ENCODE assay signal across 19 cellular contexts in the genomic region with DNA sequence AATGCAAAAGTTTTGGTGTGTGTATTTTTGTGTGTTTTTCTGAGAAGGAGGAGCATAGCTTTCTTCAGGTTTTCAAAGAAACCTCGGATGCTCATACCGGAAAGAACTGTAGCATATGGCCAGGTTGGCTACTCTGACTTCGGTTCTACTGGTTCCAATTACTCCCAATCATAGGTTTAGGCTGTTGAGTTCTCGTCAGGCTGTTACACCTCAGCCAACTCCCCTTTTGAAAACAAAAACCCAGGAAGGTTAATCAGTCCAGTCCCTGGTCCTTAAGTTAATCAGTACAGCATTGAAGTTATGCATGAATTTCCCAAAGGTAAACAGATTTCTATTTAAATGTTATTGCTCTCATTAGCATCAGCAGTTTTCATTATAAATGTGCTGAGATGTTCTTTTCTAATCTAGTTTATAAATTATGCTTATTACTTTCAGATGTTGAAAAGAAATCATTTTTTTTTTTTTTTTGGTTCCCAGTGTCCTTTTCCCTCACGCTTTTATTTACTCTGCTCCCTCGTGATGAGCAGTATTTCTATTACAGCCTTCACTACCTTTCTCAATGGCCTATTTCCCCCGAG.
"Had no signal": no experiment of that assay in that cellular context is flagged by ENCODE, and none has a peak within 500 bp of the region (broad histone marks: within the 10 kb centered on the region; RNA-seq: fewer than 3 reads in every experiment).

No MANE protein-coding gene starts in this region.

- H3K4me3 ChIP-seq: breast epithelium had no signal

- DNase-seq: activated CD4-positive, alpha-beta memory T cell treated with anti-CD3 and anti-CD28 coated beads, Interleukin-2, amount 10 ng/mL, durations not matched to agents 7 days and 5 days; activated CD4-positive, alpha-beta T cell treated with anti-CD3 and anti-CD28 coated beads, Interleukin-2, amount 10 ng/mL, durations not matched to agents 7 days and 5 days; activated CD4-positive, CD25-positive, alpha-beta regulatory T cell; activated CD8-positive, alpha-beta memory T cell treated with anti-CD3 and anti-CD28 coated beads, Interleukin-2, amount 50 U/mL, for 48 hours; activated T-cell treated with anti-CD3 and anti-CD28 coated beads, Interleukin-2, amount 50 U/mL, for 1 hour; aorta; caudate nucleus; Kasumi-1; NCI-H146; NCI-H187 treated with DMSO at 0.1 percent for 48 hours; NCI-H2081 treated with DMSO at 0.1 percent for 48 hours; NCI-H446; NCI-H524; NCI-H748 treated with DMSO at 0.1 percent for 48 hours; SK-N-SH; T-helper 1 cell had no signal

- H3K36me3 ChIP-seq: breast epithelium had no signal

- H3K4me1 Mint-ChIP-seq: activated CD4-positive, alpha-beta memory T cell treated with anti-CD3 and anti-CD28 coated beads, Interleukin-2, amount 10 ng/mL, durations not matched to agents 7 days and 5 days; activated CD4-positive, alpha-beta T cell treated with anti-CD3 and anti-CD28 coated beads, Interleukin-2, amount 10 ng/mL, durations not matched to agents 7 days and 5 days; activated naive CD4-positive, alpha-beta T cell treated with anti-CD3 and anti-CD28 coated beads, Interleukin-2, amount 50 U/mL, for 24 hours had no signal

- H3K4me2 ChIP-seq: SK-N-SH had no signal

- H3K27ac ChIP-seq: breast epithelium, VCaP had no signal

- H3K27ac Mint-ChIP-seq: activated CD4-positive, alpha-beta memory T cell treated with anti-CD3 and anti-CD28 coated beads, Interleukin-2, amount 10 ng/mL, durations not matched to agents 7 days and 5 days; activated CD4-positive, alpha-beta T cell treated with anti-CD3 and anti-CD28 coated beads, Interleukin-2, amount 10 ng/mL, durations not matched to agents 7 days and 5 days; activated naive CD4-positive, alpha-beta T cell treated with anti-CD3 and anti-CD28 coated beads, Interleukin-2, amount 50 U/mL, for 24 hours had no signal

- H3K9me3 ChIP-seq: breast epithelium, SK-N-SH had no signal

- H3K4me3 Mint-ChIP-seq: activated CD4-positive, alpha-beta memory T cell treated with anti-CD3 and anti-CD28 coated beads, Interleukin-2, amount 10 ng/mL, durations not matched to agents 7 days and 5 days; activated CD4-positive, alpha-beta T cell treated with anti-CD3 and anti-CD28 coated beads, Interleukin-2, amount 10 ng/mL, durations not matched to agents 7 days and 5 days; activated naive CD4-positive, alpha-beta T cell treated with anti-CD3 and anti-CD28 coated beads, Interleukin-2, amount 50 U/mL, for 24 hours had no signal

- H3K27me3 ChIP-seq: breast epithelium had no signal

- H3K9ac ChIP-seq: SK-N-SH had no signal

- H3K36me3 Mint-ChIP-seq: activated naive CD4-positive, alpha-beta T cell treated with anti-CD3 and anti-CD28 coated beads, Interleukin-2, amount 50 U/mL, for 24 hours had no signal

- H3K9me3 Mint-ChIP-seq: activated CD4-positive, alpha-beta memory T cell treated with anti-CD3 and anti-CD28 coated beads, Interleukin-2, amount 10 ng/mL, durations not matched to agents 7 days and 5 days; activated CD4-positive, alpha-beta T cell treated with anti-CD3 and anti-CD28 coated beads, Interleukin-2, amount 10 ng/mL, durations not matched to agents 7 days and 5 days; activated naive CD4-positive, alpha-beta T cell treated with anti-CD3 and anti-CD28 coated beads, Interleukin-2, amount 50 U/mL, for 24 hours had no signal
